21 cellular contexts compared by ENCODE assay signal in the genomic region with DNA sequence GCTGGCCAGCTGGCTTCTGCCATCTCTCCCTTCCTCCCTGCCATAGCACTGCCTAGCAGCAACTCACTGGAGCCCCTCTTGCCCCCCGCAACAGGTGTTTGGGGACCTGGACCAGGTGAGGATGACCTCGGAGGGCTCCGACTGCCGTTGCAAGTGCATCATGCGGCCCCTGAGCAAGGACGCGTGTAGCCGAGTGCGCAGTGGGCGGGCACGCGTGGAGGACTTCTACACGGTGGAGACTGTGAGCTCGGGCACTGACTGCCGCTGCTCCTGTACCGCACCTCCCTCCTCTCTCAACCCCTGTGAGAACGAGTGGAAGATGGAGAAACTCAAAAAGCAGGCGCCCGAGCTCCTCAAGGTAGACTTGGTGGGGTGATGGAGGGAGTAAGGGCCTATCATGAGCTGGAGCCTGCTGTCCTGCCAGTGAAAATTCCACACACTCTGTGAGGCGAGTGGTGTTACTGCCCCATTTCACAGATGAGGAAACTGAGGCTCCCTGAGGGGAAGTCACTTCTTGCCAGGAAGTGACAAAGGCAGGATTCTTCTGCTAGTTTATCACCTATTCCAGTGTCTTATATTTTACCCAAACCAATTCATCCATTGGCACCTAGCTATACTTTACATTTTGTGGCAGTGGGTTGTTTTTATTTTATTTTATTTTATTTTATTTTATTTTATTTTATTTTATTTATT. TPM values are rescaled to one million over a fixed set of nuclear protein-coding genes. Genes with fewer than 3 reads are reported as not detected.
DNase-seq lines count a peak whose midpoint lies in the region; ATAC-seq and TF ChIP-seq lines count a peak whose summit lies in the region.
"Had no signal": no experiment of that assay in that cellular context is flagged by ENCODE, and none has a peak within 500 bp of the region (broad histone marks: within the 10 kb centered on the region; RNA-seq: fewer than 3 reads in every experiment).

No MANE protein-coding gene starts in this region.

- H3K27me3 ChIP-seq in tibial artery (no peaks in the 10 kb centered on the region), H7 (ENCODE audit: control insufficient read depth, insufficient read depth, low read length) (no peaks in the 10 kb centered on the region)
- H3K27me3 ChIP-seq: foreskin keratinocyte, right lobe of liver, thyroid gland had no signal

- H3K36me3 ChIP-seq in tibial artery (no peaks in the 10 kb centered on the region), H7 (replicated peaks; ENCODE audit: control insufficient read depth, insufficient read depth, low read length) (no peaks in the 10 kb centered on the region)
- H3K36me3 ChIP-seq: HAP-1, right lobe of liver, thyroid gland had no signal

- H3K27ac ChIP-seq in tibial artery = no peak overlapping the region
- H3K27ac ChIP-seq: epithelial cell of prostate, foreskin keratinocyte, right lobe of liver had no signal

- peak; percentile 14 for DNase-seq in activated CD4-positive, CD25-positive, alpha-beta regulatory T cell treated with anti-CD3 and anti-CD28 coated beads, Interleukin-2, amount 50 U/mL, for 72 hours
- DNase-seq in WTC11 (ENCODE audit: low spot score) (peak; percentile 7), mesenteric fat pad (ENCODE audit: low spot score) (peak; percentile 83), tibial artery (peak; percentile 13 to 56), H7 (no peak), medulla oblongata (ENCODE audit: extremely low spot score) (no peak), dedifferentiated amniotic fluid mesenchymal stem cell (ENCODE audit: extremely low spot score) (no peak)
- DNase-seq: 8988T; activated CD4-positive, CD25-positive, alpha-beta regulatory T cell; AML-193; DMS79 treated with DMSO at 0.1 percent for 48 hours; foreskin keratinocyte; NCI-H524; stimulated activated naive CD4-positive, alpha-beta T cell; T-helper 9 cell; thyroid gland had no signal

- H3K36me3 Mint-ChIP-seq in WTC11 = no peaks in the 10 kb centered on the region

- H3K9me3 Mint-ChIP-seq in WTC11 = no peaks in the 10 kb centered on the region

- ATAC-seq in activated CD4-positive, CD25-positive, alpha-beta regulatory T cell treated with anti-CD3 and anti-CD28 coated beads, Interleukin-2, amount 50 U/mL, for 24 hours = no peak
- no peak for ATAC-seq in WTC11
- ATAC-seq: foreskin keratinocyte had no signal

- H3K4me3 ChIP-seq in tibial artery = no peak overlapping the region
- no peak overlapping the region for H3K4me3 ChIP-seq in H7 (ENCODE audit: insufficient read depth, low read depth, low read length)
- H3K4me3 ChIP-seq: HAP-1, lung, right lobe of liver, thyroid gland had no signal

- H3K4me1 ChIP-seq in tibial artery = no peaks in the 10 kb centered on the region
- H3K4me1 ChIP-seq: HAP-1, right lobe of liver had no signal

- H3K4me1 Mint-ChIP-seq in WTC11 = no peaks in the 10 kb centered on the region

- no peak overlapping the region for H3K27ac Mint-ChIP-seq in WTC11

- intact Hi-C loops in tibial artery (cut with DNase I; ENCODE audit: low total_unique reads) = no loop called here

- POLR2A ChIA-PET in WTC11 (lab: Charles Lee) = no interaction called here

- no peak overlapping the region for H3K4me3 Mint-ChIP-seq in WTC11

- CTCF ChIA-PET in WTC11 (lab: Charles Lee) = interaction anchor here (1.4 to 4.4 kb wide), 5 partner anchors 10 to 66 kb away, joined by 3 to 25 read pairs (median 4); a partner anchor contains a TSS

- no peaks in the 10 kb centered on the region for H3K9me3 ChIP-seq in tibial artery
- H3K9me3 ChIP-seq: HAP-1, right lobe of liver, thyroid gland had no signal

- no peak for TF ChIP-seq CTCF in WTC11 (IDR thresholded peaks at IDR 0.05)
- no peak for TF ChIP-seq CTCF in tibial artery (IDR thresholded peaks at IDR 0.05)

- H3K27me3 Mint-ChIP-seq in WTC11 (ENCODE audit: low read depth) = no peaks in the 10 kb centered on the region

TF ChIP-seq in WTC11, 78 proteins besides CTCF, POLR2A, EP300 and RAD21:
- TF ChIP-seq SMAD4 (CRISPR knock-in tag; IDR thresholded peaks at IDR 0.05) (no peak), ATF1 (CRISPR knock-in tag; IDR thresholded peaks at IDR 0.05) (no peak), HMGA2 (CRISPR knock-in tag; IDR thresholded peaks at IDR 0.05) (peak; percentile 69; the same call in 1 of the 2 replicates)

RNA-seq across cellular contexts. Expression of a gene that starts 10.1 kb away (rescaled TPM):
- total RNA-seq in WTC11 (2021) = 6.7 to 11.6 TPM (median 11.2 TPM) in 3 replicates
- 10.7 TPM for total RNA-seq in mesenteric fat pad
- 5.6 and 7.4 TPM in 2 replicates for total RNA-seq in H7 (2014; rRNA removed; shearing (Covaris generic))

RNA-seq across cellular contexts. Expression of a gene that starts 15.9 kb away (rescaled TPM):
- total RNA-seq in WTC11 (2021) = 164 to 222 TPM (median 218 TPM) in 3 replicates
- 0.64 TPM for total RNA-seq in mesenteric fat pad
- total RNA-seq in H7 (2014; rRNA removed; shearing (Covaris generic)) = 91.1 and 97.7 TPM in 2 replicates

Comparison
In these comparisons a context has a peak if more than half of its experiments do, and no peak if none do; other contexts are left out.
1. DNase-seq: peak in activated CD4-positive, CD25-positive, alpha-beta regulatory T cell treated with anti-CD3 and anti-CD28 coated beads, Interleukin-2, amount 50 U/mL, for 72 hours (single experiment), WTC11 (single experiment), mesenteric fat pad (single experiment) and tibial artery (2 of 2); none in H7 (single experiment), medulla oblongata (single experiment) and dedifferentiated amniotic fluid mesenchymal stem cell (single experiment).
2. RNA of a gene that starts 15.9 kb away (total RNA-seq): 164 to 222 TPM in WTC11 and 91.1 to 97.7 TPM in H7; 0.64 TPM in mesenteric fat pad (single experiment); every median in the first group is over 10 times any median in the second.